Comparison of ENCODE assay signal across 8 cellular contexts in genomic region chr6:33632603-33633039, GRCh38. TPM values are rescaled to one million over a fixed set of nuclear protein-coding genes. Genes with fewer than 3 reads are reported as not detected.
A peak's percentile ranks its signal among the peaks of the same experiment; 100 is the strongest.
DNase-seq lines count a peak whose midpoint lies in the region; ATAC-seq and TF ChIP-seq lines count a peak whose summit lies in the region.

No MANE protein-coding gene starts in this region.

- intact Hi-C loops in CD8-positive, alpha-beta T cell (cut with DNase I, micrococcal nuclease): loop anchor here (1.0 to 10.0 kb wide), 6 partner anchors 11 to 65 kb away; partner anchors contain the start of gene ITPR3 (in 1 of the 2)
- intact Hi-C loops in MCF 10A (cut with micrococcal nuclease): loop anchor here (1.0 kb wide), 1 partner anchor 42 kb away; no protein-coding TSS in a partner anchor

- no peaks in the 10 kb centered on the region for H3K36me3 ChIP-seq in CD8-positive, alpha-beta T cell (ENCODE audit: insufficient read depth, low read length)
- no peaks in the 10 kb centered on the region for H3K36me3 ChIP-seq in kidney epithelial cell (ENCODE audit: control insufficient read depth, insufficient read depth, low read length)

- CTCF ChIA-PET in CD8-positive, alpha-beta T cell (lab: Charles Lee): interaction anchor here (0.6 to 4.0 kb wide), 11 partner anchors 10 to 354 kb away, joined by 3 to 32 read pairs (median 3); partner anchors contain the start of gene UQCC2
- CTCF ChIA-PET in MCF 10A (lab: Yijun Ruan, JAX): interaction anchor here (0.6 to 2.3 kb wide), 14 partner anchors 10 to 540 kb away, joined by 3 to 24 read pairs (median 4); no protein-coding TSS in a partner anchor

- H3K27me3 ChIP-seq in CD8-positive, alpha-beta T cell (ENCODE audit: insufficient read depth, low read length): no peaks in the 10 kb centered on the region
- no peaks in the 10 kb centered on the region for H3K27me3 ChIP-seq in kidney epithelial cell (ENCODE audit: control insufficient read depth, insufficient read depth, low read length)

- H3K4me3 ChIP-seq in CD8-positive, alpha-beta T cell (ENCODE audit: low read depth, low read length): peak overlapping the region; percentile 33
- no peak overlapping the region for H3K4me3 ChIP-seq in kidney epithelial cell (ENCODE audit: low read depth, low read length)

- peak; percentile 60 for TF ChIP-seq CTCF in CD8-positive, alpha-beta T cell (IDR thresholded peaks at IDR 0.05)
- peak; percentile 80 for TF ChIP-seq CTCF in MCF 10A (IDR thresholded peaks at IDR 0.05; ENCODE audit: unreplicated experiment)
- peak; percentile 81 for TF ChIP-seq CTCF in kidney epithelial cell (IDR thresholded peaks at IDR 0.05; ENCODE audit: insufficient read depth, low read length, poor library complexity, severe bottlenecking)

- H3K27me3 Mint-ChIP-seq in CD8-positive, alpha-beta T cell (ENCODE audit: low read depth): no peaks in the 10 kb centered on the region
- H3K27me3 Mint-ChIP-seq in T-helper 2 cell treated with Interferon-gamma antibody and Interleukin-4, amounts not matched to agents 5 μg/mL and 100 μg/mL, for 36 hours (ENCODE audit: low read depth): no peaks in the 10 kb centered on the region
- H3K27me3 Mint-ChIP-seq in MCF 10A (ENCODE audit: insufficient read depth, unreplicated experiment): no peaks in the 10 kb centered on the region

- H3K27ac Mint-ChIP-seq in CD8-positive, alpha-beta T cell: peak overlapping the region; percentile 61
- peak overlapping the region; percentile 39 for H3K27ac Mint-ChIP-seq in T-helper 2 cell treated with Interferon-gamma antibody and Interleukin-4, amounts not matched to agents 5 μg/mL and 100 μg/mL, for 36 hours
- H3K27ac Mint-ChIP-seq in MCF 10A (ENCODE audit: low read depth, unreplicated experiment): peak overlapping the region; percentile 53

- peaks cover 17% of the 10 kb centered on the region for H3K36me3 Mint-ChIP-seq in CD8-positive, alpha-beta T cell
- peaks cover 19% of the 10 kb centered on the region for H3K36me3 Mint-ChIP-seq in T-helper 2 cell treated with Interferon-gamma antibody and Interleukin-4, amounts not matched to agents 5 μg/mL and 100 μg/mL, for 36 hours (ENCODE audit: low read depth)
- H3K36me3 Mint-ChIP-seq in MCF 10A (ENCODE audit: insufficient read depth, unreplicated experiment): peaks cover 18% of the 10 kb centered on the region

- no peak overlapping the region for H3K27ac ChIP-seq in CD8-positive, alpha-beta T cell (ENCODE audit: low read depth, low read length)

- no peaks in the 10 kb centered on the region for H3K9me3 Mint-ChIP-seq in CD8-positive, alpha-beta T cell
- H3K9me3 Mint-ChIP-seq in T-helper 2 cell treated with Interferon-gamma antibody and Interleukin-4, amounts not matched to agents 5 μg/mL and 100 μg/mL, for 36 hours: no peaks in the 10 kb centered on the region
- H3K9me3 Mint-ChIP-seq in MCF 10A (ENCODE audit: unreplicated experiment): no peaks in the 10 kb centered on the region

- H3K4me1 Mint-ChIP-seq in CD8-positive, alpha-beta T cell (ENCODE audit: low read depth): peaks cover 60% of the 10 kb centered on the region
- peaks cover 42% of the 10 kb centered on the region for H3K4me1 Mint-ChIP-seq in T-helper 2 cell treated with Interferon-gamma antibody and Interleukin-4, amounts not matched to agents 5 μg/mL and 100 μg/mL, for 36 hours (ENCODE audit: low read depth)
- peaks cover 57% of the 10 kb centered on the region for H3K4me1 Mint-ChIP-seq in MCF 10A (ENCODE audit: insufficient read depth, unreplicated experiment)

- H3K9me3 ChIP-seq in CD8-positive, alpha-beta T cell (ENCODE audit: low read length): no peaks in the 10 kb centered on the region

- POLR2A ChIA-PET in CD8-positive, alpha-beta T cell (lab: Charles Lee): interaction anchor here (1.6 kb wide), 1 partner anchor 12 kb away, joined by 5 read pairs; the partner anchor contains the start of gene ITPR3
- POLR2A ChIA-PET in MCF 10A (lab: Yijun Ruan, JAX): interaction anchor here (1.0 to 4.5 kb wide), 4 partner anchors 11 to 56 kb away, joined by 3 to 51 read pairs (median 4); partner anchors contain the start of gene ITPR3

- no TSS peak for BruUV-seq in MCF 10A (replicated peaks; lab: Mats Ljungman, UMichigan)

- ATAC-seq in CD8-positive, alpha-beta T cell: peak; percentile 62
- no peak for ATAC-seq in HG03442 (IDR thresholded peaks at IDR 0.05; ENCODE audit: unreplicated experiment)

- peaks cover 27% of the 10 kb centered on the region for H3K4me1 ChIP-seq in CD8-positive, alpha-beta T cell (ENCODE audit: insufficient read depth, low read length)

- DNase-seq in CD8-positive, alpha-beta T cell: peak; percentile 19 to 65 (median 60)
- peak; percentile 41 for DNase-seq in HK-2 (ENCODE audit: unreplicated experiment)
- peak; percentile 44 for DNase-seq in T-helper 2 cell treated with Interferon-gamma antibody and Interleukin-4, amounts not matched to agents 5 μg/mL and 100 μg/mL, for 36 hours (ENCODE audit: low spot score)
- peak; percentile 67 for DNase-seq in MCF 10A (ENCODE audit: unreplicated experiment)
- DNase-seq in kidney epithelial cell (ENCODE audit: low read depth): no peak
- peak; percentile 41 to 56 (median 44) for DNase-seq in stimulated activated CD4-positive, alpha-beta T cell treated with anti-CD3 and anti-CD28 coated beads, TNF-alpha, amount 100 ng/mL, for 48 hours (ENCODE audit: low read depth in 3 of 3)
- no peak for DNase-seq in NCI-H2171 (lab: John Stamatoyannopoulos, UW)

- H3K4me3 Mint-ChIP-seq in CD8-positive, alpha-beta T cell: peak overlapping the region; percentile 85
- H3K4me3 Mint-ChIP-seq in T-helper 2 cell treated with Interferon-gamma antibody and Interleukin-4, amounts not matched to agents 5 μg/mL and 100 μg/mL, for 36 hours: peak overlapping the region; percentile 70
- H3K4me3 Mint-ChIP-seq in MCF 10A (ENCODE audit: unreplicated experiment): peak overlapping the region; percentile 72

RNA-seq across cellular contexts. Expression of gene ITPR3, which starts 11.5 kb away (rescaled TPM):
- total RNA-seq in CD8-positive, alpha-beta T cell: 10 to 100 TPM; 39.5 to 40.1 TPM
- total RNA-seq in MCF 10A (2022) (86.9 and 109 TPM in 2 replicates), kidney epithelial cell (147 and 176 TPM in 2 replicates)

RNA-seq across cellular contexts. Expression of gene BAK1, which starts 52.5 kb away (rescaled TPM):
- total RNA-seq in CD8-positive, alpha-beta T cell: 10 to 100 TPM; 44.8 to 46.5 TPM
- total RNA-seq in MCF 10A (2022) (45.8 and 57.7 TPM in 2 replicates), kidney epithelial cell (21.7 and 23.9 TPM in 2 replicates)

Comparison
In these comparisons a context has a peak if more than half of its experiments do, and no peak if none do; other contexts are left out.
1. DNase-seq: peak in CD8-positive, alpha-beta T cell (7 of 7), HK-2 (single experiment), T-helper 2 cell treated with Interferon-gamma antibody and Interleukin-4, amounts not matched to agents 5 μg/mL and 100 μg/mL, for 36 hours (single experiment), MCF 10A (single experiment) and stimulated activated CD4-positive, alpha-beta T cell treated with anti-CD3 and anti-CD28 coated beads, TNF-alpha, amount 100 ng/mL, for 48 hours (3 of 3); none in kidney epithelial cell (single experiment) and NCI-H2171 (single experiment).
2. Peak in every context shown above with its lines, with median percentiles within 50 percentile points of each other: H3K27ac Mint-ChIP-seq, H3K4me3 Mint-ChIP-seq and CTCF ChIP-seq.